In the genomic region with DNA sequence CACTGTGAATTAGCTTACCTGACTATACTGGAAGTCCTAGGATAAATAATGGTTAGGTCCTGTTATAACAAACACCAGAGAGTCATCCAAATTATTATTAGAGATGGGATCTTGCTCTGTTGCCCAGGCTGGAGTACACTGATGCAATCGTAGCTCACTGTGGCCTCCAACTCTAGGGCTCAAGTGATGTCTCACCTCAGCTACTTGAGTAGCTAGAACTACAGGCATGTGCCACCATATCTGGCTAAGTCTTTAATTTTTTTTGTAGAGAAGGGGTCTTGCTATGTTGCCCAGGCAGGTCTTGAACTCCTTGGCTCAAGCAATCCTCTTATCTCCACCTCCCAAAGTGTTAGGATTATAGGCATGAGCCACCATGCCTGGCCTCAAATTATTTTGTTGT, we compare ENCODE assay signal across 18 cellular contexts. TPM values are rescaled to one million over a fixed set of nuclear protein-coding genes. Genes with fewer than 3 reads are reported as not detected.
DNase-seq lines count a peak whose midpoint lies in the region; ATAC-seq and TF ChIP-seq lines count a peak whose summit lies in the region.
"Had no signal": no experiment of that assay in that cellular context is flagged by ENCODE, and none has a peak within 500 bp of the region (broad histone marks: within the 10 kb centered on the region; RNA-seq: fewer than 3 reads in every experiment).

No MANE protein-coding gene starts in this region.

- CTCF ChIA-PET in HEK293 (lab: Yijun Ruan, JAX), result no interaction called here

- no peak overlapping the region for H3K4me3 Mint-ChIP-seq in activated T-cell treated with anti-CD3 and anti-CD28 coated beads, Interleukin-2, amount 50 U/mL, for 24 hours
- H3K4me3 Mint-ChIP-seq in activated T-cell treated with anti-CD3 and anti-CD28 coated beads, Interleukin-2, amount 50 U/mL, for 72 hours, result no peak overlapping the region
- no peak overlapping the region for H3K4me3 Mint-ChIP-seq in effector memory CD8-positive, alpha-beta T cell
- H3K4me3 Mint-ChIP-seq: B cell; CD8-positive, alpha-beta memory T cell had no signal

- peak overlapping the region; percentile 1 for H3K27ac Mint-ChIP-seq in activated T-cell treated with anti-CD3 and anti-CD28 coated beads, Interleukin-2, amount 50 U/mL, for 24 hours
- H3K27ac Mint-ChIP-seq in activated T-cell treated with anti-CD3 and anti-CD28 coated beads, Interleukin-2, amount 50 U/mL, for 72 hours, result no peak overlapping the region
- H3K27ac Mint-ChIP-seq in effector memory CD8-positive, alpha-beta T cell, result peak overlapping the region; percentile 9 to 13
- H3K27ac Mint-ChIP-seq: B cell had no signal

- POLR2A ChIA-PET in HEK293 (lab: Yijun Ruan, JAX), result no interaction called here

- H3K27me3 Mint-ChIP-seq in activated T-cell treated with anti-CD3 and anti-CD28 coated beads, Interleukin-2, amount 50 U/mL, for 24 hours, result no peaks in the 10 kb centered on the region
- H3K27me3 Mint-ChIP-seq in activated T-cell treated with anti-CD3 and anti-CD28 coated beads, Interleukin-2, amount 50 U/mL, for 72 hours (ENCODE audit: low read depth), result no peaks in the 10 kb centered on the region
- H3K27me3 Mint-ChIP-seq in effector memory CD8-positive, alpha-beta T cell, result no peaks in the 10 kb centered on the region
- H3K27me3 Mint-ChIP-seq: B cell; CD8-positive, alpha-beta memory T cell had no signal

- H3K36me3 Mint-ChIP-seq in activated T-cell treated with anti-CD3 and anti-CD28 coated beads, Interleukin-2, amount 50 U/mL, for 24 hours (ENCODE audit: low read depth), result peaks cover 91% of the 10 kb centered on the region
- peaks cover 6 to 42% of the 10 kb centered on the region in 2 donors for H3K36me3 Mint-ChIP-seq in activated T-cell treated with anti-CD3 and anti-CD28 coated beads, Interleukin-2, amount 50 U/mL, for 72 hours (ENCODE audit: insufficient read depth in 2 of 2)
- H3K36me3 Mint-ChIP-seq in effector memory CD8-positive, alpha-beta T cell (ENCODE audit: insufficient read depth), result peaks cover 53% of the 10 kb centered on the region

- H3K9me3 ChIP-seq in HEK293 (ENCODE audit: control insufficient read depth, insufficient read depth, low read depth, low read length), result no peaks in the 10 kb centered on the region
- H3K9me3 ChIP-seq: BLaER1 treated with 17β-estradiol and CSF1 and Interleukin-3, amounts not matched to agents 10 nM and 100 nM had no signal

- peaks cover 16 to 85% of the 10 kb centered on the region in 2 experiments for H3K36me3 ChIP-seq in HEK293 (ENCODE audit: control insufficient read depth in 2 of 2, insufficient read depth in 1 of 2, low read length in 2 of 2)

- no peak for ATAC-seq in activated T-cell treated with anti-CD3 and anti-CD28 coated beads, Interleukin-2, amount 50 U/mL, for 72 hours (replicated peaks in 1 of 2)
- no peak for ATAC-seq in effector memory CD8-positive, alpha-beta T cell (replicated peaks)
- ATAC-seq: GM12878, HCT116 had no signal

- DNase-seq in activated T-cell treated with anti-CD3 and anti-CD28 coated beads, Interleukin-2, amount 50 U/mL, for 24 hours, result no peak
- DNase-seq in activated T-cell treated with anti-CD3 and anti-CD28 coated beads, Interleukin-2, amount 50 U/mL, for 72 hours, result no peak
- DNase-seq in effector memory CD8-positive, alpha-beta T cell, result no peak
- DNase-seq in NCI-H1092 (lab: John Stamatoyannopoulos, UW) (no peak), NCI-H2081 treated with DMSO at 0.1 percent for 48 hours (lab: John Stamatoyannopoulos, UW) (no peak)
- DNase-seq: CD8-positive, alpha-beta memory T cell; COR-L47; DMS 273 treated with DMSO at 0.1 percent for 48 hours; DMS53; DND-41; EL; GOT3; H7 had no signal

- H3K4me3 ChIP-seq in HEK293 (ENCODE audit: low read depth, low read length), result no peak overlapping the region
- H3K4me3 ChIP-seq: BLaER1 treated with 17β-estradiol and CSF1 and Interleukin-3, amounts not matched to agents 10 nM and 100 nM; GM12878 had no signal

- no peak for TF ChIP-seq CTCF in HEK293 (tag by site-specific recombination; IDR thresholded peaks at IDR 0.05)

- no peaks in the 10 kb centered on the region for H3K4me1 Mint-ChIP-seq in activated T-cell treated with anti-CD3 and anti-CD28 coated beads, Interleukin-2, amount 50 U/mL, for 24 hours (ENCODE audit: low read depth)
- H3K4me1 Mint-ChIP-seq in activated T-cell treated with anti-CD3 and anti-CD28 coated beads, Interleukin-2, amount 50 U/mL, for 72 hours (ENCODE audit: low read depth), result no peaks in the 10 kb centered on the region
- no peaks in the 10 kb centered on the region for H3K4me1 Mint-ChIP-seq in effector memory CD8-positive, alpha-beta T cell (ENCODE audit: low read depth in 2 of 2)
- H3K4me1 Mint-ChIP-seq: CD8-positive, alpha-beta memory T cell had no signal

- no peaks in the 10 kb centered on the region for H3K9me3 Mint-ChIP-seq in activated T-cell treated with anti-CD3 and anti-CD28 coated beads, Interleukin-2, amount 50 U/mL, for 24 hours
- H3K9me3 Mint-ChIP-seq in activated T-cell treated with anti-CD3 and anti-CD28 coated beads, Interleukin-2, amount 50 U/mL, for 72 hours, result no peaks in the 10 kb centered on the region
- no peaks in the 10 kb centered on the region for H3K9me3 Mint-ChIP-seq in effector memory CD8-positive, alpha-beta T cell
- H3K9me3 Mint-ChIP-seq: CD8-positive, alpha-beta memory T cell had no signal

- no peaks in the 10 kb centered on the region for H3K4me1 ChIP-seq in HEK293 (ENCODE audit: control insufficient read depth, insufficient read depth, low read length)
- H3K4me1 ChIP-seq: BLaER1 treated with 17β-estradiol and CSF1 and Interleukin-3, amounts not matched to agents 10 nM and 100 nM had no signal

- no peak overlapping the region for H3K27ac ChIP-seq in HEK293 (ENCODE audit: extremely low read depth, low read depth, low read length)
- H3K27ac ChIP-seq: BLaER1 treated with 17β-estradiol and CSF1 and Interleukin-3, amounts not matched to agents 10 nM and 100 nM had no signal

TF ChIP-seq in HEK293, 187 proteins besides CTCF, POLR2A, EP300 and RAD21:
- TF ChIP-seq OVOL3 (tag by site-specific recombination; IDR thresholded peaks at IDR 0.05) (no peak), ZNF121 (tag by site-specific recombination; IDR thresholded peaks at IDR 0.05) (peak; percentile 95), ZBTB17 (tag by site-specific recombination; IDR thresholded peaks at IDR 0.05) (no peak)

RNA-seq across cellular contexts. Expression of a gene that starts 37.2 kb away (rescaled TPM):
- total RNA-seq in activated T-cell treated with anti-CD3 and anti-CD28 coated beads, Interleukin-2, amount 50 U/mL, for 72 hours, result 10 to 100 TPM; 61.9 to 67.4 TPM
